20 cellular contexts compared by ENCODE assay signal in genomic region chr4:169207436-169208089, GRCh38.
"Had no signal": no experiment of that assay in that cellular context is flagged by ENCODE, and none has a peak within 500 bp of the region (broad histone marks: within the 10 kb centered on the region; RNA-seq: fewer than 3 reads in every experiment).

No MANE protein-coding gene starts in this region.

- ATAC-seq: activated naive CD8-positive, alpha-beta T cell treated with anti-CD3 and anti-CD28 coated beads, Interleukin-2, amount 50 U/mL, for 24 hours; activated T-helper 17 cell treated with anti-CD3 and anti-CD28 coated beads, Interleukin-2, amount 50 U/mL, for 72 hours; body of pancreas; gastroesophageal sphincter; heart right ventricle; left lung; mucosa of descending colon; naive thymus-derived CD4-positive, alpha-beta T cell; psoas muscle; right lobe of liver had no signal

- H3K4me3 ChIP-seq: body of pancreas, gastroesophageal sphincter, heart right ventricle, left lung, mucosa of descending colon, psoas muscle, right lobe of liver, smooth muscle cell, thoracic aorta had no signal

- DNase-seq: activated CD4-positive, alpha-beta T cell treated with anti-CD3 and anti-CD28 coated beads, Interleukin-2, amount 50 U/mL, for 4 hours; activated naive CD4-positive, alpha-beta T cell treated with Interleukin-2 at 50 U/mL for 16 hours; activated naive CD8-positive, alpha-beta T cell treated with anti-CD3 and anti-CD28 coated beads, Interleukin-2, amount 50 U/mL, for 24 hours; body of pancreas; cortex of kidney; effector memory CD4-positive, alpha-beta T cell; heart right ventricle; kidney; left lung; mammary epithelial cell; mucosa of descending colon; naive thymus-derived CD4-positive, alpha-beta T cell; occipital lobe; psoas muscle; right lobe of liver; SW 1271 had no signal

- H3K4me2 ChIP-seq: smooth muscle cell had no signal

- H3K36me3 ChIP-seq: gastroesophageal sphincter, heart right ventricle, left lung, right lobe of liver, thoracic aorta had no signal

- H3K27ac ChIP-seq: body of pancreas, gastroesophageal sphincter, heart right ventricle, left lung, psoas muscle, right lobe of liver, thoracic aorta had no signal

- H3K27me3 ChIP-seq: body of pancreas, gastroesophageal sphincter, heart right ventricle, left lung, right lobe of liver had no signal

- H3K9me3 ChIP-seq: body of pancreas, gastroesophageal sphincter, heart right ventricle, left lung, mucosa of descending colon, psoas muscle, right lobe of liver, thoracic aorta had no signal
